In genomic region chr7:73555411-73555982, GRCh38 we compare ENCODE assay signal across 10 cellular contexts. TPM values are rescaled to one million over a fixed set of nuclear protein-coding genes. Genes with fewer than 3 reads are reported as not detected.
DNase-seq lines count a peak whose midpoint lies in the region; ATAC-seq and TF ChIP-seq lines count a peak whose summit lies in the region.
"Had no signal": no experiment of that assay in that cellular context is flagged by ENCODE, and none has a peak within 500 bp of the region (broad histone marks: within the 10 kb centered on the region; RNA-seq: fewer than 3 reads in every experiment).

No MANE protein-coding gene starts in this region.

- H3K27ac Mint-ChIP-seq in WTC11 = 0 out of 2 replicates have a peak overlapping the region, but pooled peaks have one; percentile 74

- H2AFZ ChIP-seq in hepatocyte = no peak overlapping the region

- DNase-seq in activated T-cell treated with anti-CD3 and anti-CD28 coated beads, Interleukin-2, amount 50 U/mL, for 4 hours = no peak
- no peak for DNase-seq in activated T-cell treated with anti-CD3 and anti-CD28 coated beads, Interleukin-2, amount 50 U/mL, for 1 hour
- DNase-seq in WTC11 (ENCODE audit: low spot score) (no peak), hepatocyte (ENCODE audit: low spot score) (no peak), suprapubic skin (ENCODE audit: low spot score in 2 of 2) (no peak), left colon (no peak)
- DNase-seq: amniotic stem cell, NCI-H526 had no signal

- H3K9me2 ChIP-seq in hepatocyte (replicated peaks; ENCODE audit: insufficient read depth) = no peaks in the 10 kb centered on the region

- no peaks in the 10 kb centered on the region for H3K27me3 ChIP-seq in hepatocyte
- no peaks in the 10 kb centered on the region for H3K27me3 ChIP-seq in suprapubic skin

- no peaks in the 10 kb centered on the region for H3K9me3 Mint-ChIP-seq in activated T-cell treated with anti-CD3 and anti-CD28 coated beads, Interleukin-2, amount 50 U/mL, for 4 hours
- no peaks in the 10 kb centered on the region; the same call in 1 of the 2 replicates for H3K9me3 Mint-ChIP-seq in WTC11

- H3K27ac ChIP-seq in hepatocyte (peak overlapping the region; percentile 85), suprapubic skin (no peak overlapping the region)

- H3K4me2 ChIP-seq in hepatocyte = peak overlapping the region; percentile 91

- no peak for ATAC-seq in activated T-cell treated with anti-CD3 and anti-CD28 coated beads, Interleukin-2, amount 50 U/mL, for 4 hours
- ATAC-seq in WTC11 (no peak), left colon (no peak), GM21737 (IDR thresholded peaks at IDR 0.05; ENCODE audit: unreplicated experiment) (no peak), HG03521 (IDR thresholded peaks at IDR 0.05; ENCODE audit: unreplicated experiment) (no peak)

- CTCF ChIA-PET in WTC11 (lab: Charles Lee) = no interaction called here

- intact Hi-C loops in left colon (cut with DNase I, micrococcal nuclease) = no loop called here

- H3K4me1 ChIP-seq in hepatocyte (ENCODE audit: insufficient read depth) (peaks cover 13% of the 10 kb centered on the region), suprapubic skin (peaks cover 25% of the 10 kb centered on the region)

- H3K4me1 Mint-ChIP-seq in activated T-cell treated with anti-CD3 and anti-CD28 coated beads, Interleukin-2, amount 50 U/mL, for 4 hours (ENCODE audit: low read depth) = peaks cover 34% of the 10 kb centered on the region
- H3K4me1 Mint-ChIP-seq in WTC11 = peaks cover 9% of the 10 kb centered on the region

- H4K20me1 ChIP-seq in hepatocyte (ENCODE audit: insufficient read depth, poor library complexity, severe bottlenecking) = peaks cover 25% of the 10 kb centered on the region

- peaks cover 60% of the 10 kb centered on the region for H3K79me2 ChIP-seq in hepatocyte

- H3K36me3 Mint-ChIP-seq in activated T-cell treated with anti-CD3 and anti-CD28 coated beads, Interleukin-2, amount 50 U/mL, for 4 hours (ENCODE audit: insufficient read depth) = peaks cover 13% of the 10 kb centered on the region
- H3K36me3 Mint-ChIP-seq in WTC11 = peaks cover 9% of the 10 kb centered on the region

- no peak overlapping the region for H3K4me3 ChIP-seq in hepatocyte
- peak overlapping the region; percentile 86 for H3K4me3 ChIP-seq in suprapubic skin

- POLR2A ChIA-PET in WTC11 (lab: Charles Lee) = interaction anchor here (1.9 kb wide), 1 partner anchor 33 kb away, joined by 9 read pairs; the partner anchor contains the start of gene BAZ1B

- H3K36me3 ChIP-seq in hepatocyte (replicated peaks; ENCODE audit: insufficient read depth, low read depth) = no peaks in the 10 kb centered on the region
- peaks cover 32% of the 10 kb centered on the region for H3K36me3 ChIP-seq in suprapubic skin

- H3K9me3 ChIP-seq in hepatocyte (ENCODE audit: low read depth) (no peaks in the 10 kb centered on the region), suprapubic skin (no peaks in the 10 kb centered on the region)

- TF ChIP-seq CTCF in WTC11 (IDR thresholded peaks at IDR 0.05) (no peak), hepatocyte (IDR thresholded peaks at IDR 0.05; ENCODE audit: poor library complexity) (no peak), suprapubic skin (IDR thresholded peaks at IDR 0.05) (no peak)

- no peak for TF ChIP-seq EP300 in suprapubic skin (IDR thresholded peaks at IDR 0.05)

- 90% methylated on average over 6 of the region's 6 CpGs for WGBS in hepatocyte (ENCODE audit: low lambda C conversion rate, missing lambda C conversion rate)
- WGBS in suprapubic skin = 34% methylated on average over 6 of the region's 6 CpGs

- no peak for TF ChIP-seq POLR2A in suprapubic skin (IDR thresholded peaks at IDR 0.05)

- H3K4me3 Mint-ChIP-seq in activated T-cell treated with anti-CD3 and anti-CD28 coated beads, Interleukin-2, amount 50 U/mL, for 4 hours = peak overlapping the region; percentile 92
- H3K4me3 Mint-ChIP-seq in WTC11 = peak overlapping the region; percentile 79

- no peaks in the 10 kb centered on the region for H3K27me3 Mint-ChIP-seq in activated T-cell treated with anti-CD3 and anti-CD28 coated beads, Interleukin-2, amount 50 U/mL, for 4 hours (ENCODE audit: low read depth)
- H3K27me3 Mint-ChIP-seq in WTC11 (ENCODE audit: low read depth) = peaks cover 21% of the 10 kb centered on the region

TF ChIP-seq in WTC11, 78 proteins besides CTCF, POLR2A, EP300 and RAD21:
- no peak for TF ChIP-seq IRF2 (CRISPR knock-in tag; IDR thresholded peaks at IDR 0.05; ENCODE audit: borderline replicate concordance, low read depth)
- no peak for TF ChIP-seq ETV6 (CRISPR knock-in tag; IDR thresholded peaks at IDR 0.05)
- TF ChIP-seq SOX15 (CRISPR knock-in tag; IDR thresholded peaks at IDR 0.05) = no peak
- no peak for TF ChIP-seq TP53 (CRISPR knock-in tag; IDR thresholded peaks at IDR 0.05)
- TF ChIP-seq GTF2I (CRISPR knock-in tag; conservative IDR thresholded peaks at IDR 0.05) = no peak
- TF ChIP-seq, protein P1, sequence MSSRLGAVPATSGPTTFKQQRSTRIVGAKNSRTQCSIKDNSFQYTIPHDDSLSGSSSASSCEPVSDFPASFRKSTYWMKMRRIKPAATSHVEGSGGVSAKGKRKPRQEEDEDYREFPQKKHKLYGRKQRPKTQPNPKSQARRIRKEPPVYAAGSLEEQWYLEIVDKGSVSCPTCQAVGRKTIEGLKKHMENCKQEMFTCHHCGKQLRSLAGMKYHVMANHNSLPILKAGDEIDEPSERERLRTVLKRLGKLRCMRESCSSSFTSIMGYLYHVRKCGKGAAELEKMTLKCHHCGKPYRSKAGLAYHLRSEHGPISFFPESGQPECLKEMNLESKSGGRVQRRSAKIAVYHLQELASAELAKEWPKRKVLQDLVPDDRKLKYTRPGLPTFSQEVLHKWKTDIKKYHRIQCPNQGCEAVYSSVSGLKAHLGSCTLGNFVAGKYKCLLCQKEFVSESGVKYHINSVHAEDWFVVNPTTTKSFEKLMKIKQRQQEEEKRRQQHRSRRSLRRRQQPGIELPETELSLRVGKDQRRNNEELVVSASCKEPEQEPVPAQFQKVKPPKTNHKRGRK (CRISPR knock-in tag; IDR thresholded peaks at IDR 0.05; ENCODE audit: borderline replicate concordance) = no peak
- no peak for TF ChIP-seq SP1 (CRISPR knock-in tag; conservative IDR thresholded peaks at IDR 0.05)
- no peak for TF ChIP-seq ATF1 (CRISPR knock-in tag; IDR thresholded peaks at IDR 0.05)
- TF ChIP-seq FOXJ3 (CRISPR knock-in tag; IDR thresholded peaks at IDR 0.05; ENCODE audit: borderline replicate concordance) = no peak
- no peak for TF ChIP-seq ATF6 (CRISPR knock-in tag; IDR thresholded peaks at IDR 0.05)
- TF ChIP-seq JUN (CRISPR knock-in tag; IDR thresholded peaks at IDR 0.05) = no peak

RNA-seq across cellular contexts. Expression of gene BCL7B, which starts 2.0 kb away (rescaled TPM):
- 10 to 100 TPM; 74.8 to 76.3 (median 74.9) TPM for total RNA-seq in activated T-cell treated with anti-CD3 and anti-CD28 coated beads, Interleukin-2, amount 50 U/mL, for 4 hours
- 26.0 to 28.5 TPM (median 27.7 TPM) in 3 replicates for total RNA-seq in WTC11 (2021)
- 34.5 and 44.7 TPM in 2 replicates for total RNA-seq in hepatocyte
- 54.0 and 60.3 TPM in 2 replicates for polyA plus RNA-seq in hepatocyte
- total RNA-seq in suprapubic skin = 10 to 100 TPM; 33.4 to 55.4 (median 46.1) TPM
- total RNA-seq in left colon = 10 to 100 TPM; 59.0 to 60.8 TPM

RNA-seq across cellular contexts. Expression of gene TBL2, which starts 22.9 kb away (rescaled TPM):
- 10 to 100 TPM; 34.0 to 42.6 (median 42.1) TPM for total RNA-seq in activated T-cell treated with anti-CD3 and anti-CD28 coated beads, Interleukin-2, amount 50 U/mL, for 4 hours
- 28.6 to 32.3 TPM (median 29.0 TPM) in 3 replicates for total RNA-seq in WTC11 (2021)
- total RNA-seq in hepatocyte = 72.8 and 73.6 TPM in 2 replicates
- 55.5 and 62.1 TPM in 2 replicates for polyA plus RNA-seq in hepatocyte
- total RNA-seq in suprapubic skin = 10 to 100 TPM; 23.3 to 43.3 (median 40.8) TPM
- total RNA-seq in left colon = 10 to 100 TPM; 30.8 to 36.3 TPM

RNA-seq across cellular contexts. Expression of gene BAZ1B, which starts 33.4 kb away (rescaled TPM):
- 10 to 100 TPM; 86.5 to 93.5 (median 93.3) TPM for total RNA-seq in activated T-cell treated with anti-CD3 and anti-CD28 coated beads, Interleukin-2, amount 50 U/mL, for 4 hours
- total RNA-seq in WTC11 (2021) (64.9 to 66.5 TPM (median 66.3 TPM) in 3 replicates), hepatocyte (40.7 and 44.7 TPM in 2 replicates), suprapubic skin (10 to 100 TPM; 27.9 to 36.7 (median 29.6) TPM), left colon (10 to 100 TPM; 37.7 to 42.6 TPM)
- polyA plus RNA-seq in hepatocyte = 16.7 TPM in 2 replicates
